Comparison of ENCODE assay signal across 8 cellular contexts in the genomic region with DNA sequence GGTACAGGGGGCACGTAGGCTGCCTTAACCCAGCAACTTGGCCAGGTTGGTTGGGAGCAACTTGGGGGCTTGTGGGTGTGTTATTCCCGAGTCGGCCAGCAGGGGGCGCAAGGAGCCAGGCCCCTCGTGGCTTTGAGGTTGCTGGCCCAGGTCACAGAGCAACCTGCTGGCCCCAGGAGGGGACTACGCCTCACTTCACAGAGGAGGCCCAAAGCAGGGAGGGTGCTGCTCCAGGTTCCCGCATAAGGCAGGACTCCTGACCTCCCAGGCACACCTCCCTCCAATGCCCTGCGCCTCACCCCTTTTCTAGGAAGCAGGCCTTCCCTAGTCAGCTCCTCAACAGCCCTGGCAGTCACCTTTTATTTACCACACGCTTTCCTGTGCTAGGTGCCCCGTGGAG. TPM values are rescaled to one million over a fixed set of nuclear protein-coding genes. Genes with fewer than 3 reads are reported as not detected.
DNase-seq lines count a peak whose midpoint lies in the region; ATAC-seq and TF ChIP-seq lines count a peak whose summit lies in the region.

No MANE protein-coding gene starts in this region.

- no peak overlapping the region for H3K4ac ChIP-seq in mesenchymal stem cell (ENCODE audit: low read depth in 1 of 2, low read length in 2 of 2)

- no peak overlapping the region for H3K23ac ChIP-seq in mesenchymal stem cell (ENCODE audit: low read length in 2 of 2)

- WGBS in mesenchymal stem cell = 38% methylated on average over 10 of the region's 10 CpGs

- no peak overlapping the region for H2BK120ac ChIP-seq in mesenchymal stem cell (ENCODE audit: low read depth, low read length)

- no peak overlapping the region for H3K9ac ChIP-seq in mesenchymal stem cell (ENCODE audit: low read length)

- H3K27ac ChIP-seq in dorsolateral prefrontal cortex = peak overlapping the region in 8 of 59 donors; percentile 4 to 85 (median 25)
- H3K27ac ChIP-seq in mesenchymal stem cell (ENCODE audit: low read length, poor library complexity, severe bottlenecking) = no peak overlapping the region

- peak overlapping the region; percentile 9 for H4K91ac ChIP-seq in mesenchymal stem cell (ENCODE audit: low read length)

- no peak overlapping the region for H2AK5ac ChIP-seq in mesenchymal stem cell (ENCODE audit: low read length, severe bottlenecking)

- H2BK15ac ChIP-seq in mesenchymal stem cell (ENCODE audit: low read depth, poor library complexity, severe bottlenecking) = no peak overlapping the region

- no peak overlapping the region for H3K18ac ChIP-seq in mesenchymal stem cell (ENCODE audit: low read depth in 1 of 2, low read length in 2 of 2)

- no peak overlapping the region for H2BK5ac ChIP-seq in mesenchymal stem cell (ENCODE audit: low read depth, low read length, poor library complexity, severe bottlenecking)

- no peak overlapping the region for H3K14ac ChIP-seq in mesenchymal stem cell (ENCODE audit: low read length in 2 of 2)

- H3K4me3 Mint-ChIP-seq in CD14-positive monocyte = no peak overlapping the region

- TF ChIP-seq CTCF in CD14-positive monocyte (IDR thresholded peaks at IDR 0.05) (peak; percentile 99), GM20000 (IDR thresholded peaks at IDR 0.05; ENCODE audit: extremely low read depth, missing control alignments) (peak; percentile 97), dorsolateral prefrontal cortex (IDR thresholded peaks at IDR 0.05 in 54 of 56, conservative IDR thresholded peaks at IDR 0.05 in 2 of 56; ENCODE audit: low read depth in 1 of 56, partially characterized antibody in 56 of 56) (peak; percentile 84 to 98 (median 95))

- H3K4me3 ChIP-seq in dorsolateral prefrontal cortex (no peak overlapping the region), mesenchymal stem cell (ENCODE audit: insufficient read depth in 1 of 2, low read depth in 1 of 2, low read length in 2 of 2) (no peak overlapping the region)

- H3K4me2 ChIP-seq in mesenchymal stem cell (ENCODE audit: low read length, poor library complexity, severe bottlenecking) = no peak overlapping the region

- no peak for ATAC-seq in HG02588 (IDR thresholded peaks at IDR 0.05; ENCODE audit: unreplicated experiment)

- DNase-seq in CD14-positive monocyte (ENCODE audit: low spot score) (peak; percentile 73), GM20000 (ENCODE audit: low spot score) (peak; percentile 84), NCI-H345 (lab: John Stamatoyannopoulos, UW) (peak; percentile 51), dorsolateral prefrontal cortex (peak in 9 of 10 donors; percentile 45 to 78 (median 59)), mesenchymal stem cell (peak; percentile 62)
- peak; percentile 77 to 83 for DNase-seq in activated CD4-positive, alpha-beta T cell treated with anti-CD3 and anti-CD28 coated beads, Interleukin-2, amount 50 U/mL, for 24 hours (ENCODE audit: low read depth in 1 of 2, low spot score in 1 of 2)
- DNase-seq in stimulated activated CD8-positive, alpha-beta memory T cell treated with anti-CD3 and anti-CD28 coated beads, Interleukin-4, amount 100 ng/mL, for 24 hours (ENCODE audit: low read depth) = peak; percentile 75

- peaks cover 0 to 2% of the 10 kb centered on the region in 2 donors for H3K36me3 Mint-ChIP-seq in CD14-positive monocyte

- H3K79me1 ChIP-seq in mesenchymal stem cell (replicated peaks; ENCODE audit: low read length, poor library complexity, severe bottlenecking) = peaks cover 18% of the 10 kb centered on the region

- H3K27me3 Mint-ChIP-seq in CD14-positive monocyte (ENCODE audit: low read depth in 3 of 3) = no peaks in the 10 kb centered on the region

- H3K27me3 ChIP-seq in dorsolateral prefrontal cortex = no peaks in the 10 kb centered on the region
- H3K27me3 ChIP-seq in mesenchymal stem cell (ENCODE audit: control insufficient read depth in 1 of 2, insufficient read depth in 1 of 2, low read length in 2 of 2) = no peaks in the 10 kb centered on the region

- H4K8ac ChIP-seq in mesenchymal stem cell (ENCODE audit: low read length) = no peak overlapping the region

- H3K9me3 ChIP-seq in mesenchymal stem cell (ENCODE audit: control insufficient read depth, low read length) = no peaks in the 10 kb centered on the region

- H2AFZ ChIP-seq in mesenchymal stem cell (ENCODE audit: low read depth, low read length) = no peak overlapping the region

- peak overlapping the region in 1 of 7 donors; percentile 12 for H3K27ac Mint-ChIP-seq in CD14-positive monocyte

- intact Hi-C loops in CD14-positive monocyte (cut with micrococcal nuclease) = loop anchor here (5.0 kb wide), 1 partner anchor 64 kb away; no protein-coding TSS in a partner anchor
- intact Hi-C loops in dorsolateral prefrontal cortex (cut with DNase I) = loop anchor here in 1 of 2 donors (5.0 kb wide), 1 partner anchor 64 kb away; no protein-coding TSS in a partner anchor

- H2BK12ac ChIP-seq in mesenchymal stem cell (ENCODE audit: low read length in 2 of 2) = no peak overlapping the region

- no peaks in the 10 kb centered on the region for H3K36me3 ChIP-seq in mesenchymal stem cell (ENCODE audit: control insufficient read depth in 1 of 2, insufficient read depth in 2 of 2, low read depth in 1 of 2, low read length in 2 of 2)

- H3K4me1 ChIP-seq in mesenchymal stem cell (ENCODE audit: control insufficient read depth, insufficient read depth, low read depth, low read length) = peaks cover 7% of the 10 kb centered on the region

- H3K9me3 Mint-ChIP-seq in CD14-positive monocyte = peaks cover 0 to 8% (median 0%) of the 10 kb centered on the region in 7 donors

- H3K4me1 Mint-ChIP-seq in CD14-positive monocyte = peaks cover 13% of the 10 kb centered on the region

RNA-seq across cellular contexts. Expression of a gene that starts 18.1 kb away (rescaled TPM):
- polyA plus RNA-seq in CD14-positive monocyte = 1 to 10 TPM; 2.4 to 4.5 TPM
- 10 to 100 TPM; 22.3 to 55.0 (median 36.5) TPM for total RNA-seq in dorsolateral prefrontal cortex
- polyA plus RNA-seq in mesenchymal stem cell (2013, experiment 1 of 2) = 5.2 TPM
- 5.6 TPM for polyA plus RNA-seq in mesenchymal stem cell (2013, experiment 2 of 2)

RNA-seq across cellular contexts. Expression of a gene that starts 18.3 kb away (rescaled TPM):
- 10 to 100 TPM in 1 of 2 donors, 1 to 10 TPM in 1; 7.8 to 10.8 TPM for polyA plus RNA-seq in CD14-positive monocyte
- total RNA-seq in dorsolateral prefrontal cortex = 100 to 1,000 TPM in 48 of 120 experiments, 10 to 100 TPM in 72; 63.8 to 213 (median 95.1) TPM
- polyA plus RNA-seq in mesenchymal stem cell (2013, experiment 1 of 2) = 45.4 TPM
- 46.0 TPM for polyA plus RNA-seq in mesenchymal stem cell (2013, experiment 2 of 2)

RNA-seq across cellular contexts. Expression of a gene that starts 34.1 kb away (rescaled TPM):
- 10 to 100 TPM; 25.7 to 29.9 TPM for polyA plus RNA-seq in CD14-positive monocyte
- total RNA-seq in dorsolateral prefrontal cortex = 10 to 100 TPM; 26.9 to 97.3 (median 42.1) TPM
- 9.0 TPM for polyA plus RNA-seq in mesenchymal stem cell (2013, experiment 1 of 2)
- polyA plus RNA-seq in mesenchymal stem cell (2013, experiment 2 of 2) = 8.9 TPM

RNA-seq across cellular contexts. Expression of a gene that starts 45.3 kb away (rescaled TPM):
- polyA plus RNA-seq in CD14-positive monocyte = 10 to 100 TPM; 13.0 to 24.6 TPM
- 10 to 100 TPM; 20.4 to 57.3 (median 35.8) TPM for total RNA-seq in dorsolateral prefrontal cortex
- 9.6 TPM for polyA plus RNA-seq in mesenchymal stem cell (2013, experiment 1 of 2)
- polyA plus RNA-seq in mesenchymal stem cell (2013, experiment 2 of 2) = 9.0 TPM

RNA-seq across cellular contexts. Expression of a gene that starts 57.1 kb away (rescaled TPM):
- not detected for polyA plus RNA-seq in CD14-positive monocyte
- 100 to 1,000 TPM in 1 of 120 experiments, 10 to 100 TPM in 118, 1 to 10 TPM in 1; 8.8 to 113 (median 34.2) TPM for total RNA-seq in dorsolateral prefrontal cortex
- polyA plus RNA-seq in mesenchymal stem cell (2013, experiment 1 of 2) = 24.3 TPM
- 25.0 TPM for polyA plus RNA-seq in mesenchymal stem cell (2013, experiment 2 of 2)
